In the genomic region with DNA sequence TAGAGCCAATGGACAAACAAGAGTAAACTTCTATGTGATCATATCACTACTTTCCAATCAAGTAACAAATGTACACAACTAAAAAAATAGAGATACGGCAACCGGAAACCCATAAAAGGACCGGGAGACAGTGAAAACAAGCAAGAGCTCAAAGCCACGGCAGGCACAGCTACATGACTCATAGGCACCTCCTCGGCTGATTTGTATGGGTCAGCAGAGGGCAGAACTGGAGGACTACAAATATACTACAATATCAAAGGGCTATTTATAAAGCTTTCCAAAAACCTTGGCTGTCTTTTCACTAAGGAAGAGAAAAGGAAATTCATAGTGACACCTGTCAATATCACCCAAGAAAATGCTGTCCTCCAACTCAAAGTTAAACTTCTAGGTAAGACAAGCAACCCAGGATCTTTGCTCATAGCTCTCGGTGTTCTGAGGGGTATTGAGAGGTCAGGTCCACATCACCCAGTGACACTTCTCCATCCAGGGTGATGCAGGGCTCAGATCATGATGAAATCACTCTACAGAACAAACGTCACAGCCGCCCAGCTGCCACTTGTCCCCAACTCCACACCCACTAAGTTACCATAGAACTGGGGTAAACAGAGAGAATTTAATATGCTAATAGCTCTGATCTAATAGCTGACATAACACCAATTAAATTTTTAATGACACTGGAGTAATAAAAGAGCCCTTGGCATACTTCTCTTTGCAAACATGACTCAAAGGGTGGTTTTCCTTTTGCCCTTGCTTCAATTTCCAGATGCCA, we compare ENCODE assay signal across 1 cellular context.
TF ChIP-seq lines count a peak whose summit lies in the region.

No MANE protein-coding gene starts in this region.

TF ChIP-seq in HEK293, 187 proteins besides CTCF, POLR2A, EP300 and RAD21 (continued from another document and continues in another):
- TF ChIP-seq ZNF621 (tag by site-specific recombination; IDR thresholded peaks at IDR 0.05) (no peak), ZNF692 (tag by site-specific recombination; IDR thresholded peaks at IDR 0.05) (0 out of 2 replicates have a peak, but pooled peaks have one; percentile 9), ZSCAN30 (tag by site-specific recombination; IDR thresholded peaks at IDR 0.05) (no peak), YY1 (tag by site-specific recombination; IDR thresholded peaks at IDR 0.05) (no peak), ZNF529 (tag by site-specific recombination; IDR thresholded peaks at IDR 0.05; ENCODE audit: insufficient replicate concordance) (no peak), ZNF274 (IDR thresholded peaks at IDR 0.05; ENCODE audit: low read length) (no peak), ZNF274 (tag by site-specific recombination; IDR thresholded peaks at IDR 0.05; ENCODE audit: borderline replicate concordance) (no peak), ZNF785 (tag by site-specific recombination; IDR thresholded peaks at IDR 0.05) (no peak), YY2 (tag by site-specific recombination; IDR thresholded peaks at IDR 0.05) (no peak), ZNF174 (tag by site-specific recombination; IDR thresholded peaks at IDR 0.05) (no peak), ZNF155 (tag by site-specific recombination; IDR thresholded peaks at IDR 0.05) (no peak), KLF10 (tag by site-specific recombination; IDR thresholded peaks at IDR 0.05) (peak; percentile 84), ZNF350 (tag by site-specific recombination; IDR thresholded peaks at IDR 0.05) (no peak), TCF7L2 (IDR thresholded peaks at IDR 0.05; ENCODE audit: borderline replicate concordance, low read depth, low read length) (peak; percentile 39; the same call in 1 of the 2 replicates), TRIM28 (IDR thresholded peaks at IDR 0.05; ENCODE audit: borderline replicate concordance, low read length) (peak; percentile 79), ZBTB26 (tag by site-specific recombination; optimal IDR thresholded peaks at IDR 0.05) (no peak), ZNF26 (tag by site-specific recombination; IDR thresholded peaks at IDR 0.05) (no peak), ZNF146 (tag by site-specific recombination; IDR thresholded peaks at IDR 0.05) (no peak), ZNF518A (tag by site-specific recombination; conservative IDR thresholded peaks at IDR 0.05; ENCODE audit: low read depth) (no peak), ZNF16 (tag by site-specific recombination; IDR thresholded peaks at IDR 0.05; ENCODE audit: low read depth) (no peak), ZFHX2 (tag by site-specific recombination; conservative IDR thresholded peaks at IDR 0.05) (peak; percentile 26; the same call in 1 of the 2 replicates), ZNF561 (tag by site-specific recombination; IDR thresholded peaks at IDR 0.05; ENCODE audit: borderline replicate concordance) (no peak), ZNF239 (tag by site-specific recombination; IDR thresholded peaks at IDR 0.05) (no peak), ZNF404 (tag by site-specific recombination; IDR thresholded peaks at IDR 0.05) (no peak), WT1 (tag by site-specific recombination; IDR thresholded peaks at IDR 0.05) (no peak), ZNF10 (tag by site-specific recombination; IDR thresholded peaks at IDR 0.05) (0 out of 2 replicates have a peak, but pooled peaks have one; percentile 35), ZNF24 (tag by site-specific recombination; IDR thresholded peaks at IDR 0.05) (0 out of 2 replicates have a peak, but pooled peaks have one; percentile 35), RBAK (tag by site-specific recombination; IDR thresholded peaks at IDR 0.05) (no peak), ZNF266 (tag by site-specific recombination; IDR thresholded peaks at IDR 0.05; ENCODE audit: low read depth) (no peak), ZNF560 (tag by site-specific recombination; IDR thresholded peaks at IDR 0.05; ENCODE audit: borderline replicate concordance) (no peak), ZFP3 (tag by site-specific recombination; IDR thresholded peaks at IDR 0.05; ENCODE audit: low read depth) (no peak), ZNF280D (tag by site-specific recombination; IDR thresholded peaks at IDR 0.05) (no peak), ZNF544 (tag by site-specific recombination; IDR thresholded peaks at IDR 0.05) (no peak), ZNF19 (tag by site-specific recombination; IDR thresholded peaks at IDR 0.05; ENCODE audit: low read depth) (no peak), ZNF514 (tag by site-specific recombination; IDR thresholded peaks at IDR 0.05) (no peak), ZNF148 (tag by site-specific recombination; IDR thresholded peaks at IDR 0.05; ENCODE audit: borderline replicate concordance) (no peak)
- TF ChIP-seq, protein P1, sequence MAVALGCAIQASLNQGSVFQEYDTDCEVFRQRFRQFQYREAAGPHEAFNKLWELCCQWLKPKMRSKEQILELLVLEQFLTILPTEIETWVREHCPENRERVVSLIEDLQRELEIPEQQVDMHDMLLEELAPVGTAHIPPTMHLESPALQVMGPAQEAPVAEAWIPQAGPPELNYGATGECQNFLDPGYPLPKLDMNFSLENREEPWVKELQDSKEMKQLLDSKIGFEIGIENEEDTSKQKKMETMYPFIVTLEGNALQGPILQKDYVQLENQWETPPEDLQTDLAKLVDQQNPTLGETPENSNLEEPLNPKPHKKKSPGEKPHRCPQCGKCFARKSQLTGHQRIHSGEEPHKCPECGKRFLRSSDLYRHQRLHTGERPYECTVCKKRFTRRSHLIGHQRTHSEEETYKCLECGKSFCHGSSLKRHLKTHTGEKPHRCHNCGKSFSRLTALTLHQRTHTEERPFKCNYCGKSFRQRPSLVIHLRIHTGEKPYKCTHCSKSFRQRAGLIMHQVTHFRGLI (tag by site-specific recombination; IDR thresholded peaks at IDR 0.05), result no peak
- TF ChIP-seq, protein P2, sequence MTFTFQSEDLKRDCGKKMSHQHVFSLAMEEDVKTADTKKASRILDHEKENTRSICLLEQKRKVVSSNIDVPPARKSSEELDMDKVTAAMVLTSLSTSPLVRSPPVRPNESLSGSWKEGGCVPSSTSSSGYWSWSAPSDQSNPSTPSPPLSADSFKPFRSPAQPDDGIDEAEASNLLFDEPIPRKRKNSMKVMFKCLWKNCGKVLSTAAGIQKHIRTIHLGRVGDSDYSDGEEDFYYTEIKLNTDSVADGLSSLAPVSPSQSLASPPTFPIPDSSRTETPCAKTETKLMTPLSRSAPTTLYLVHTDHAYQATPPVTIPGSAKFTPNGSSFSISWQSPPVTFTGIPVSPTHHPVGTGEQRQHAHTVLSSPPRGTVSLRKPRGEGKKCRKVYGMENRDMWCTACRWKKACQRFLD (tag by site-specific recombination; IDR thresholded peaks at IDR 0.05), result no peak
